ENCODE assay signal across 8 cellular contexts in genomic region chr11:64688534-64688982, GRCh38. TPM values are rescaled to one million over a fixed set of nuclear protein-coding genes. Genes with fewer than 3 reads are reported as not detected.
A peak's percentile ranks its signal among the peaks of the same experiment; 100 is the strongest.
DNase-seq lines count a peak whose midpoint lies in the region; ATAC-seq and TF ChIP-seq lines count a peak whose summit lies in the region.

No MANE protein-coding gene starts in this region.

- H3K36me3 Mint-ChIP-seq in CD4-positive, alpha-beta T cell (ENCODE audit: low read depth), result no peaks in the 10 kb centered on the region
- H3K36me3 Mint-ChIP-seq in naive thymus-derived CD4-positive, alpha-beta T cell, result no peaks in the 10 kb centered on the region
- H3K36me3 Mint-ChIP-seq in stimulated activated effector memory CD8-positive, alpha-beta T cell treated with anti-CD3 and anti-CD28 coated beads, Interleukin-12 subunit alpha, Interleukin-12 subunit beta, amount 100 ng/mL, for 72 hours, result no peaks in the 10 kb centered on the region

- no peak overlapping the region for H3K27ac Mint-ChIP-seq in CD4-positive, alpha-beta T cell
- peak overlapping the region in 5 of 9 donors; percentile 13 to 80 (median 25) for H3K27ac Mint-ChIP-seq in naive thymus-derived CD4-positive, alpha-beta T cell
- H3K27ac Mint-ChIP-seq in stimulated activated effector memory CD8-positive, alpha-beta T cell treated with anti-CD3 and anti-CD28 coated beads, Interleukin-12 subunit alpha, Interleukin-12 subunit beta, amount 100 ng/mL, for 72 hours, result no peak overlapping the region

- ATAC-seq in CD4-positive, alpha-beta T cell (ENCODE audit: poor library complexity), result peak; percentile 99
- ATAC-seq in GM21447 (IDR thresholded peaks at IDR 0.05; ENCODE audit: unreplicated experiment), result peak; percentile 83
- ATAC-seq in naive thymus-derived CD4-positive, alpha-beta T cell, result peak; percentile 99
- ATAC-seq in stimulated activated effector memory CD8-positive, alpha-beta T cell treated with anti-CD3 and anti-CD28 coated beads, Interleukin-12 subunit alpha, Interleukin-12 subunit beta, amount 100 ng/mL, for 72 hours, result peak; percentile 93

- peak; percentile 83 to 94 (median 89) for DNase-seq in CD4-positive, alpha-beta T cell
- DNase-seq in LNCaP clone FGC (ENCODE audit: low read depth), result peak; percentile 31
- peak; percentile 84 for DNase-seq in RKO (ENCODE audit: low spot score)
- DNase-seq in activated T-helper 1 cell treated with Interleukin-2 at 50 U/mL for 16 hours (ENCODE audit: low read depth), result peak; percentile 80
- peak; percentile 83 for DNase-seq in fibroblast of peridontal ligament (ENCODE audit: extremely low read depth)
- DNase-seq in naive thymus-derived CD4-positive, alpha-beta T cell, result peak; percentile 76 to 91 (median 86)
- peak; percentile 91 to 95 for DNase-seq in stimulated activated effector memory CD8-positive, alpha-beta T cell treated with anti-CD3 and anti-CD28 coated beads, Interleukin-12 subunit alpha, Interleukin-12 subunit beta, amount 100 ng/mL, for 72 hours (ENCODE audit: low spot score in 2 of 2)

- peak; percentile 98 for TF ChIP-seq CTCF in CD4-positive, alpha-beta T cell (IDR thresholded peaks at IDR 0.05)
- TF ChIP-seq CTCF in LNCaP clone FGC (IDR thresholded peaks at IDR 0.05; ENCODE audit: control insufficient read depth, extremely low read depth, insufficient read depth), result peak; percentile 89

- H3K27me3 Mint-ChIP-seq in CD4-positive, alpha-beta T cell, result peaks cover 29% of the 10 kb centered on the region
- H3K27me3 Mint-ChIP-seq in naive thymus-derived CD4-positive, alpha-beta T cell, result peaks cover 16 to 40% (median 18%) of the 10 kb centered on the region in 5 donors

- no peaks in the 10 kb centered on the region for H3K9me3 ChIP-seq in CD4-positive, alpha-beta T cell (ENCODE audit: control insufficient read depth, low read length)
- no peaks in the 10 kb centered on the region for H3K9me3 ChIP-seq in naive thymus-derived CD4-positive, alpha-beta T cell (ENCODE audit: control insufficient read depth in 2 of 3, low read length in 3 of 3)

- H3K27ac ChIP-seq in CD4-positive, alpha-beta T cell (ENCODE audit: low read depth, low read length), result no peak overlapping the region
- H3K27ac ChIP-seq in naive thymus-derived CD4-positive, alpha-beta T cell (ENCODE audit: low read depth, low read length), result no peak overlapping the region

- H3K4me3 ChIP-seq in LNCaP clone FGC (ENCODE audit: low read depth, low read length), result no peak overlapping the region
- peak overlapping the region; percentile 53 for H3K4me3 ChIP-seq in naive thymus-derived CD4-positive, alpha-beta T cell (ENCODE audit: low read length)

- no peaks in the 10 kb centered on the region for H3K36me3 ChIP-seq in naive thymus-derived CD4-positive, alpha-beta T cell (ENCODE audit: control insufficient read depth in 2 of 3, insufficient read depth in 3 of 3, low read length in 3 of 3)

- POLR2A ChIA-PET in CD4-positive, alpha-beta T cell (lab: Charles Lee), result interaction anchor here (1.1 to 1.3 kb wide), 6 partner anchors 16 to 122 kb away, joined by 3 to 8 read pairs (median 5); partner anchors contain the start of gene SF1
- POLR2A ChIA-PET in naive thymus-derived CD4-positive, alpha-beta T cell (lab: Charles Lee), result interaction anchor here (0.7 to 1.8 kb wide), 9 partner anchors 14 to 90 kb away, joined by 3 to 9 read pairs (median 3); partner anchors contain the start of gene RASGRP2

- H3K4me1 ChIP-seq in naive thymus-derived CD4-positive, alpha-beta T cell (ENCODE audit: control insufficient read depth in 2 of 2, insufficient read depth in 2 of 2, low read length in 2 of 2), result peaks cover 6 to 7% of the 10 kb centered on the region in 2 donors

- peaks cover 25% of the 10 kb centered on the region for H3K4me1 Mint-ChIP-seq in CD4-positive, alpha-beta T cell (ENCODE audit: low read depth)
- peaks cover 9 to 29% (median 23%) of the 10 kb centered on the region in 7 donors for H3K4me1 Mint-ChIP-seq in naive thymus-derived CD4-positive, alpha-beta T cell
- H3K4me1 Mint-ChIP-seq in stimulated activated effector memory CD8-positive, alpha-beta T cell treated with anti-CD3 and anti-CD28 coated beads, Interleukin-12 subunit alpha, Interleukin-12 subunit beta, amount 100 ng/mL, for 72 hours, result peaks cover 37% of the 10 kb centered on the region

- no peaks in the 10 kb centered on the region for H3K9me3 Mint-ChIP-seq in CD4-positive, alpha-beta T cell
- peaks cover 0 to 1% (median 0%) of the 10 kb centered on the region in 11 donors for H3K9me3 Mint-ChIP-seq in naive thymus-derived CD4-positive, alpha-beta T cell
- no peaks in the 10 kb centered on the region for H3K9me3 Mint-ChIP-seq in stimulated activated effector memory CD8-positive, alpha-beta T cell treated with anti-CD3 and anti-CD28 coated beads, Interleukin-12 subunit alpha, Interleukin-12 subunit beta, amount 100 ng/mL, for 72 hours

- H3K27me3 ChIP-seq in CD4-positive, alpha-beta T cell (ENCODE audit: control insufficient read depth, insufficient read depth, low read length), result peaks cover 11% of the 10 kb centered on the region
- peaks cover under 1 to 2% of the 10 kb centered on the region in 2 donors for H3K27me3 ChIP-seq in naive thymus-derived CD4-positive, alpha-beta T cell (ENCODE audit: control insufficient read depth in 2 of 2, insufficient read depth in 2 of 2, low read length in 2 of 2)

- intact Hi-C loops in CD4-positive, alpha-beta T cell (cut with DNase I, micrococcal nuclease), result loop anchor here (1.0 to 5.0 kb wide), 6 partner anchors 35 to 234 kb away; partner anchors contain the start of genes NRXN2 (in 2 of the 2), MEN1 (in 1 of the 2) and PPP2R5B (in 1 of the 2)
- intact Hi-C loops in naive thymus-derived CD4-positive, alpha-beta T cell (cut with micrococcal nuclease), result loop anchor here (1.0 to 5.0 kb wide), 5 partner anchors 35 to 493 kb away; partner anchors contain the start of genes NRXN2 (in 2 of the 2), ARL2 (in 1 of the 2), CAPN1 (in 1 of the 2) and CDC42BPG (in 1 of the 2)

- CTCF ChIA-PET in CD4-positive, alpha-beta T cell (lab: Charles Lee), result interaction anchor here (0.6 to 2.7 kb wide), 14 partner anchors 10 to 122 kb away, joined by 3 to 28 read pairs (median 4); partner anchors contain the start of genes MEN1, NRXN2 and RASGRP2
- CTCF ChIA-PET in naive thymus-derived CD4-positive, alpha-beta T cell (lab: Charles Lee), result interaction anchor here (0.6 to 2.2 kb wide), 18 partner anchors 8 to 472 kb away, joined by 3 to 11 read pairs (median 4); partner anchors contain the start of genes CDC42BPG and PPP2R5B

- H3K4me3 Mint-ChIP-seq in CD4-positive, alpha-beta T cell, result peak overlapping the region; percentile 14
- H3K4me3 Mint-ChIP-seq in naive thymus-derived CD4-positive, alpha-beta T cell, result peak overlapping the region; percentile 30 to 76 (median 58)
- H3K4me3 Mint-ChIP-seq in stimulated activated effector memory CD8-positive, alpha-beta T cell treated with anti-CD3 and anti-CD28 coated beads, Interleukin-12 subunit alpha, Interleukin-12 subunit beta, amount 100 ng/mL, for 72 hours, result peak overlapping the region; percentile 39

RNA-seq across cellular contexts. Expression of gene NRXN2, which starts 34.4 kb away (rescaled TPM):
- total RNA-seq in CD4-positive, alpha-beta T cell, result under 1 TPM; 0.05 to 0.31 TPM
- under 1 TPM in 3 of 5 experiments, not detected in 2; 0.07 to 0.71 (median 0.27) TPM for total RNA-seq in naive thymus-derived CD4-positive, alpha-beta T cell
- not detected for polyA plus RNA-seq in naive thymus-derived CD4-positive, alpha-beta T cell

RNA-seq across cellular contexts. Expression of gene RASGRP2, which starts 55.4 kb away (rescaled TPM):
- total RNA-seq in CD4-positive, alpha-beta T cell, result 100 to 1,000 TPM; 668 to 672 TPM
- total RNA-seq in naive thymus-derived CD4-positive, alpha-beta T cell, result 100 to 1,000 TPM; 211 to 697 (median 654) TPM
- polyA plus RNA-seq in naive thymus-derived CD4-positive, alpha-beta T cell, result 100 to 1,000 TPM; 197 to 312 TPM

Comparison
In these comparisons a context has a peak if more than half of its experiments do, and no peak if none do; other contexts are left out.
1. DNase-seq: peak in every context shown above with its lines; median percentile 93 in stimulated activated effector memory CD8-positive, alpha-beta T cell treated with anti-CD3 and anti-CD28 coated beads, Interleukin-12 subunit alpha, Interleukin-12 subunit beta, amount 100 ng/mL, for 72 hours; 89 in CD4-positive, alpha-beta T cell; 86 in naive thymus-derived CD4-positive, alpha-beta T cell; 84 in RKO; 83 in fibroblast of peridontal ligament; 80 in activated T-helper 1 cell treated with Interleukin-2 at 50 U/mL for 16 hours; 31 in LNCaP clone FGC.
2. H3K27ac Mint-ChIP-seq: peak in naive thymus-derived CD4-positive, alpha-beta T cell (5 of 9); none in CD4-positive, alpha-beta T cell (single experiment) and stimulated activated effector memory CD8-positive, alpha-beta T cell treated with anti-CD3 and anti-CD28 coated beads, Interleukin-12 subunit alpha, Interleukin-12 subunit beta, amount 100 ng/mL, for 72 hours (single experiment).
3. Peak in every context shown above with its lines, with median percentiles within 50 percentile points of each other: ATAC-seq and H3K4me3 Mint-ChIP-seq.